ENCODE assay signal across 1 cellular context in genomic region chr7:4776160-4776623, GRCh38.
TF ChIP-seq lines count a peak whose summit lies in the region.

No MANE protein-coding gene starts in this region.

TF ChIP-seq in HEK293, 187 proteins besides CTCF, POLR2A, EP300 and RAD21 (continued from another document):
- TF ChIP-seq PATZ1 (tag by site-specific recombination; IDR thresholded peaks at IDR 0.05) (no peak), ZNF416 (tag by site-specific recombination; IDR thresholded peaks at IDR 0.05) (no peak), ZNF354C (tag by site-specific recombination; IDR thresholded peaks at IDR 0.05; ENCODE audit: borderline replicate concordance, low read depth) (no peak), ZNF548 (tag by site-specific recombination; IDR thresholded peaks at IDR 0.05) (no peak), YY2 (tag by site-specific recombination; IDR thresholded peaks at IDR 0.05) (no peak), ZNF560 (tag by site-specific recombination; IDR thresholded peaks at IDR 0.05; ENCODE audit: borderline replicate concordance) (no peak), ZNF433 (tag by site-specific recombination; IDR thresholded peaks at IDR 0.05; ENCODE audit: low read depth) (no peak), ZNF362 (tag by site-specific recombination; IDR thresholded peaks at IDR 0.05) (no peak), ZBTB49 (tag by site-specific recombination; IDR thresholded peaks at IDR 0.05; ENCODE audit: low read depth) (no peak), ZSCAN30 (tag by site-specific recombination; IDR thresholded peaks at IDR 0.05) (no peak)
TF ChIP-seq in HEK293: peak in this region for 0.
